In the genomic region with DNA sequence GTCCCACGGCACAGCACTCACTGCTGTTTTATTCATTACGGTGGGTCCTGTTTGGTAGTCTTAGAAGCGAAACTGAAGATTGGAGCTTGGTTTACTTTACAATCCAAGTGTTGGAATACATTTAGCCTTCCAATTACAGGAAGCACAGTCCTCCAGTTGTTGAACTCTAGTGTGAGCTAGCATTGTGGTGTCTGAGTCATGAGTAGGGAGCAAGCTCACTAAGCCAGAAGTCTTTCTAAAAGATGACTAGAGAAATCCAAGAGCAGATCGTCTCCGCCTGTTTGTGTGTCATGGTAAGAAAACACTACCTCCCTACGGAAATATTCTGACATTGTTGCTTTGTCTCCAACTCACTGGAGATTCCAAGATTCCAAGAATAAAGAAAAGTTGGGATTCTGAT, we compare ENCODE assay signal across 13 cellular contexts. TPM values are rescaled to one million over a fixed set of nuclear protein-coding genes. Genes with fewer than 3 reads are reported as not detected.
DNase-seq lines count a peak whose midpoint lies in the region; TF ChIP-seq lines count a peak whose summit lies in the region.
"Had no signal": no experiment of that assay in that cellular context is flagged by ENCODE, and none has a peak within 500 bp of the region (broad histone marks: within the 10 kb centered on the region; RNA-seq: fewer than 3 reads in every experiment).

No MANE protein-coding gene starts in this region.

- H3K36me3 ChIP-seq in SJCRH30: no peaks in the 10 kb centered on the region

- DNase-seq in GM03348 (ENCODE audit: low spot score) (peak; percentile 29), SJCRH30 (peak; percentile 41 to 68), fibroblast of peridontal ligament (ENCODE audit: extremely low read depth) (peak; percentile 85), renal cortical epithelial cell (ENCODE audit: low read depth) (peak; percentile 93), middle frontal gyrus (ENCODE audit: extremely low spot score, low spot score) (no peak), GDM1 (lab: John Stamatoyannopoulos, UW) (no peak), GM10248 (ENCODE audit: extremely low spot score) (no peak)
- DNase-seq in T-helper 2 cell treated with Interferon-gamma antibody and Interleukin-4, amounts not matched to agents 5 μg/mL and 100 μg/mL, for 36 hours (ENCODE audit: low spot score): no peak
- DNase-seq: activated T-cell treated with anti-CD3 and anti-CD28 coated beads, Interleukin-2, amount 50 U/mL, for 48 hours; Calu3; naive thymus-derived CD8-positive, alpha-beta T cell; OCI-M1 had no signal

- no peak overlapping the region for H3K27ac ChIP-seq in SJCRH30
- H3K27ac ChIP-seq: VCaP had no signal

- CTCF ChIA-PET in GM10248 (lab: Yijun Ruan, JAX): interaction anchor here (0.9 to 1.4 kb wide), 2 partner anchors 9 to 487 kb away, joined by 4 to 10 read pairs; no protein-coding TSS in a partner anchor

- H3K27ac Mint-ChIP-seq in T-helper 2 cell treated with Interferon-gamma antibody and Interleukin-4, amounts not matched to agents 5 μg/mL and 100 μg/mL, for 36 hours: no peak overlapping the region

- H3K4me1 Mint-ChIP-seq in T-helper 2 cell treated with Interferon-gamma antibody and Interleukin-4, amounts not matched to agents 5 μg/mL and 100 μg/mL, for 36 hours (ENCODE audit: low read depth): peaks cover 10% of the 10 kb centered on the region

- H3K27me3 ChIP-seq in SJCRH30: no peaks in the 10 kb centered on the region

- POLR2A ChIA-PET in GM10248 (lab: Yijun Ruan, JAX): no interaction called here

- H3K9me3 ChIP-seq in SJCRH30 (replicated peaks): no peaks in the 10 kb centered on the region

- TF ChIP-seq CTCF in GM10248 (IDR thresholded peaks at IDR 0.05; ENCODE audit: control extremely low read depth, extremely low read depth, low read depth, missing control alignments): no peak

- H3K4me3 ChIP-seq in SJCRH30: no peak overlapping the region

- H3K27me3 Mint-ChIP-seq in T-helper 2 cell treated with Interferon-gamma antibody and Interleukin-4, amounts not matched to agents 5 μg/mL and 100 μg/mL, for 36 hours (ENCODE audit: low read depth): peaks cover 36% of the 10 kb centered on the region

- H3K4me3 Mint-ChIP-seq in T-helper 2 cell treated with Interferon-gamma antibody and Interleukin-4, amounts not matched to agents 5 μg/mL and 100 μg/mL, for 36 hours: no peak overlapping the region
- H3K4me3 Mint-ChIP-seq: naive thymus-derived CD8-positive, alpha-beta T cell had no signal

- peaks cover 7% of the 10 kb centered on the region for H3K4me1 ChIP-seq in SJCRH30

- no peaks in the 10 kb centered on the region for H3K9me3 Mint-ChIP-seq in T-helper 2 cell treated with Interferon-gamma antibody and Interleukin-4, amounts not matched to agents 5 μg/mL and 100 μg/mL, for 36 hours
- H3K9me3 Mint-ChIP-seq: naive thymus-derived CD8-positive, alpha-beta T cell had no signal

- H3K36me3 Mint-ChIP-seq in T-helper 2 cell treated with Interferon-gamma antibody and Interleukin-4, amounts not matched to agents 5 μg/mL and 100 μg/mL, for 36 hours (ENCODE audit: low read depth): no peaks in the 10 kb centered on the region
- H3K36me3 Mint-ChIP-seq: naive thymus-derived CD8-positive, alpha-beta T cell had no signal

RNA-seq across cellular contexts. Expression of a gene that starts 10.1 kb away (rescaled TPM):
- 43.1 and 48.7 TPM in 2 replicates for total RNA-seq in SJCRH30 (2014; rRNA removed; shearing (Covaris generic))
- total RNA-seq in renal cortical epithelial cell: 68.7 and 266 TPM in 2 replicates

Comparison
In these comparisons a context has a peak if more than half of its experiments do, and no peak if none do; other contexts are left out.
1. DNase-seq: peak in GM03348 (single experiment), SJCRH30 (2 of 2), fibroblast of peridontal ligament (single experiment) and renal cortical epithelial cell (single experiment); none in T-helper 2 cell treated with Interferon-gamma antibody and Interleukin-4, amounts not matched to agents 5 μg/mL and 100 μg/mL, for 36 hours (single experiment), middle frontal gyrus (single experiment), GDM1 (single experiment) and GM10248 (single experiment).